In genomic region chr12:11228268-11228879, GRCh38 we compare ENCODE assay signal across 1 cellular context.
TF ChIP-seq lines count a peak whose summit lies in the region.

No MANE protein-coding gene starts in this region.

TF ChIP-seq in GM23338, 12 proteins besides CTCF, POLR2A, EP300 and RAD21 (continued from another document):
- TF ChIP-seq, protein P1, sequence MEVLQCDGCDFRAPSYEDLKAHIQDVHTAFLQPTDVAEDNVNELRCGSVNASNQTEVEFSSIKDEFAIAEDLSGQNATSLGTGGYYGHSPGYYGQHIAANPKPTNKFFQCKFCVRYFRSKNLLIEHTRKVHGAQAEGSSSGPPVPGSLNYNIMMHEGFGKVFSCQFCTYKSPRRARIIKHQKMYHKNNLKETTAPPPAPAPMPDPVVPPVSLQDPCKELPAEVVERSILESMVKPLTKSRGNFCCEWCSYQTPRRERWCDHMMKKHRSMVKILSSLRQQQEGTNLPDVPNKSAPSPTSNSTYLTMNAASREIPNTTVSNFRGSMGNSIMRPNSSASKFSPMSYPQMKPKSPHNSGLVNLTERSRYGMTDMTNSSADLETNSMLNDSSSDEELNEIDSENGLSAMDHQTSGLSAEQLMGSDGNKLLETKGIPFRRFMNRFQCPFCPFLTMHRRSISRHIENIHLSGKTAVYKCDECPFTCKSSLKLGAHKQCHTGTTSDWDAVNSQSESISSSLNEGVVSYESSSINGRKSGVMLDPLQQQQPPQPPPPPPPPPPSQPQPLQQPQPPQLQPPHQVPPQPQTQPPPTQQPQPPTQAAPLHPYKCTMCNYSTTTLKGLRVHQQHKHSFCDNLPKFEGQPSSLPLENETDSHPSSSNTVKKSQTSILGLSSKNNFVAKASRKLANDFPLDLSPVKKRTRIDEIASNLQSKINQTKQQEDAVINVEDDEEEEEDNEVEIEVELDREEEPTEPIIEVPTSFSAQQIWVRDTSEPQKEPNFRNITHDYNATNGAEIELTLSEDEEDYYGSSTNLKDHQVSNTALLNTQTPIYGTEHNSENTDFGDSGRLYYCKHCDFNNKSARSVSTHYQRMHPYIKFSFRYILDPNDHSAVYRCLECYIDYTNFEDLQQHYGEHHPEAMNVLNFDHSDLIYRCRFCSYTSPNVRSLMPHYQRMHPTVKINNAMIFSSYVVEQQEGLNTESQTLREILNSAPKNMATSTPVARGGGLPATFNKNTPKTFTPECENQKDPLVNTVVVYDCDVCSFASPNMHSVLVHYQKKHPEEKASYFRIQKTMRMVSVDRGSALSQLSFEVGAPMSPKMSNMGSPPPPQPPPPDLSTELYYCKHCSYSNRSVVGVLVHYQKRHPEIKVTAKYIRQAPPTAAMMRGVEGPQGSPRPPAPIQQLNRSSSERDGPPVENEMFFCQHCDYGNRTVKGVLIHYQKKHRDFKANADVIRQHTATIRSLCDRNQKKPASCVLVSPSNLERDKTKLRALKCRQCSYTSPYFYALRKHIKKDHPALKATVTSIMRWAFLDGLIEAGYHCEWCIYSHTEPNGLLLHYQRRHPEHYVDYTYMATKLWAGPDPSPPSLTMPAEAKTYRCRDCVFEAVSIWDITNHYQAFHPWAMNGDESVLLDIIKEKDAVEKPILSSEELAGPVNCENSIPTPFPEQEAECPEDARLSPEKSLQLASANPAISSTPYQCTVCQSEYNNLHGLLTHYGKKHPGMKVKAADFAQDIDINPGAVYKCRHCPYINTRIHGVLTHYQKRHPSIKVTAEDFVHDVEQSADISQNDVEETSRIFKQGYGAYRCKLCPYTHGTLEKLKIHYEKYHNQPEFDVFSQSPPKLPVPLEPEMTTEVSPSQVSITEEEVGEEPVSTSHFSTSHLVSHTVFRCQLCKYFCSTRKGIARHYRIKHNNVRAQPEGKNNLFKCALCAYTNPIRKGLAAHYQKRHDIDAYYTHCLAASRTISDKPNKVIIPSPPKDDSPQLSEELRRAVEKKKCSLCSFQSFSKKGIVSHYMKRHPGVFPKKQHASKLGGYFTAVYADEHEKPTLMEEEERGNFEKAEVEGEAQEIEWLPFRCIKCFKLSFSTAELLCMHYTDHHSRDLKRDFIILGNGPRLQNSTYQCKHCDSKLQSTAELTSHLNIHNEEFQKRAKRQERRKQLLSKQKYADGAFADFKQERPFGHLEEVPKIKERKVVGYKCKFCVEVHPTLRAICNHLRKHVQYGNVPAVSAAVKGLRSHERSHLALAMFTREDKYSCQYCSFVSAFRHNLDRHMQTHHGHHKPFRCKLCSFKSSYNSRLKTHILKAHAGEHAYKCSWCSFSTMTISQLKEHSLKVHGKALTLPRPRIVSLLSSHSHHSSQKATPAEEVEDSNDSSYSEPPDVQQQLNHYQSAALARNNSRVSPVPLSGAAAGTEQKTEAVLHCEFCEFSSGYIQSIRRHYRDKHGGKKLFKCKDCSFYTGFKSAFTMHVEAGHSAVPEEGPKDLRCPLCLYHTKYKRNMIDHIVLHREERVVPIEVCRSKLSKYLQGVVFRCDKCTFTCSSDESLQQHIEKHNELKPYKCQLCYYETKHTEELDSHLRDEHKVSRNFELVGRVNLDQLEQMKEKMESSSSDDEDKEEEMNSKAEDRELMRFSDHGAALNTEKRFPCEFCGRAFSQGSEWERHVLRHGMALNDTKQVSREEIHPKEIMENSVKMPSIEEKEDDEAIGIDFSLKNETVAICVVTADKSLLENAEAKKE (CRISPR knock-in tag; IDR thresholded peaks at IDR 0.05): no peak
- TF ChIP-seq NANOG (IDR thresholded peaks at IDR 0.05; ENCODE audit: borderline replicate concordance) (no peak), JUNB (IDR thresholded peaks at IDR 0.05; ENCODE audit: unreplicated experiment) (no peak), ZNF331 (CRISPR knock-in tag; IDR thresholded peaks at IDR 0.05; ENCODE audit: low read depth) (no peak), STAT1 (IDR thresholded peaks at IDR 0.05; ENCODE audit: unreplicated experiment) (no peak), EZH2 (IDR thresholded peaks at IDR 0.05; ENCODE audit: low read depth, unreplicated experiment) (no peak)
- TF ChIP-seq, protein P2, sequence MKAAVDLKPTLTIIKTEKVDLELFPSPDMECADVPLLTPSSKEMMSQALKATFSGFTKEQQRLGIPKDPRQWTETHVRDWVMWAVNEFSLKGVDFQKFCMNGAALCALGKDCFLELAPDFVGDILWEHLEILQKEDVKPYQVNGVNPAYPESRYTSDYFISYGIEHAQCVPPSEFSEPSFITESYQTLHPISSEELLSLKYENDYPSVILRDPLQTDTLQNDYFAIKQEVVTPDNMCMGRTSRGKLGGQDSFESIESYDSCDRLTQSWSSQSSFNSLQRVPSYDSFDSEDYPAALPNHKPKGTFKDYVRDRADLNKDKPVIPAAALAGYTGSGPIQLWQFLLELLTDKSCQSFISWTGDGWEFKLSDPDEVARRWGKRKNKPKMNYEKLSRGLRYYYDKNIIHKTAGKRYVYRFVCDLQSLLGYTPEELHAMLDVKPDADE (IDR thresholded peaks at IDR 0.05): no peak
